9 cellular contexts compared by ENCODE assay signal in the genomic region with DNA sequence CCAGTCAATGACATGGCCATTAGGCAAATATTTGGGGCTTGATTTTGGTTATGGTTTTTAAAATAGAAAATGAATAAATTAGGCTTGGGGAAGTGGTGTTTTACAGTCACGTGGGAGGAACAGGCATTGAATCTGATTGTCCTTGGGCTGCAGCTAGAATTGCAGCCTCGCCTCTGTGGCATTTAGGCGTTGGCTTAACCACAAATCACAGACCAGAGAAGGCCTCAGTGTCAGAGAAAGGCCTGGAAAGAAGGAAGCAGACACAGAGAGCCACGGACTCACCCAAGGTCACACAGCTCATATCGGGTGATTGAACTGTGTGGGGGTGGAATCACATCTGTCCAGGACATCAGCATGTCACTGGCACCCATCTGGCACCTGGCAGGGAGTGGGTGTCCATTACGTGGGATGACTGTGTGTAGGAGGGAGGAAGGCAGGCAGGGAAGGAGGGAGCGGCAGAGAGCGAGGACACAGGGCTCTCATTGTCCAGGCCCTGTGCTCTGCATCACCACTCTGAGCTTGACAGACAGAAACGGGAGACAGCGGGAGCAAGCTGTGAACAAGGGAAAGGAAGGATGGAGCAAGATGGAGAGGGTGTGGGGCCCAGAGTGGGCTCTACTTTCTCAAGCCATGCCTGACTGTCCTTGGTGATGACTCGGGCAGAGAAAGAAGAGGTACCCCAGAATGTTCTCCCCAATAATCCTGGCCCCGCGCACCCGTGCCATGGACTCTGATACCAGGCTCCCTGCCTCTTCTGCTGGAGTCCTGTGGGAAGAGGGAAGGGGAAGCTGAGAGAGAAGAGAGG.
DNase-seq lines count a peak whose midpoint lies in the region; ATAC-seq, FAIRE-seq and TF ChIP-seq lines count a peak whose summit lies in the region.
"Had no signal": no experiment of that assay in that cellular context is flagged by ENCODE, and none has a peak within 500 bp of the region (broad histone marks: within the 10 kb centered on the region; RNA-seq: fewer than 3 reads in every experiment).

No MANE protein-coding gene starts in this region.

- H3K36me3 ChIP-seq in bronchial epithelial cell (ENCODE audit: control insufficient read depth, insufficient read depth, low read length), result no peaks in the 10 kb centered on the region

- peak overlapping the region; percentile 56 for H3K27ac Mint-ChIP-seq in memory B cell
- H3K27ac Mint-ChIP-seq in stimulated activated effector memory CD8-positive, alpha-beta T cell treated with anti-CD3 and anti-CD28 coated beads, Interleukin-12 subunit alpha, Interleukin-12 subunit beta, amount 100 ng/mL, for 72 hours, result no peak overlapping the region

- H3K4me3 ChIP-seq in bronchial epithelial cell (ENCODE audit: low read depth, low read length), result no peak overlapping the region

- no peaks in the 10 kb centered on the region for H3K27me3 ChIP-seq in bronchial epithelial cell (ENCODE audit: control insufficient read depth, insufficient read depth, low read length)

- peaks cover 13% of the 10 kb centered on the region for H3K27me3 Mint-ChIP-seq in memory B cell

- DNase-seq in AG20443 (ENCODE audit: low spot score) (peak; percentile 71), bronchial epithelial cell (ENCODE audit: low read depth) (peak; percentile 51), memory B cell (ENCODE audit: low spot score in 2 of 2) (peak in 1 of 2 donors; percentile 15), HK-2 (ENCODE audit: unreplicated experiment) (no peak)
- no peak for DNase-seq in stimulated activated effector memory CD8-positive, alpha-beta T cell treated with anti-CD3 and anti-CD28 coated beads, Interleukin-12 subunit alpha, Interleukin-12 subunit beta, amount 100 ng/mL, for 72 hours (ENCODE audit: low spot score in 2 of 2)

- TF ChIP-seq EP300 in Ishikawa (IDR thresholded peaks at IDR 0.05; ENCODE audit: borderline replicate concordance), result no peak

- no peaks in the 10 kb centered on the region for H3K36me3 Mint-ChIP-seq in memory B cell
- no peaks in the 10 kb centered on the region for H3K36me3 Mint-ChIP-seq in stimulated activated effector memory CD8-positive, alpha-beta T cell treated with anti-CD3 and anti-CD28 coated beads, Interleukin-12 subunit alpha, Interleukin-12 subunit beta, amount 100 ng/mL, for 72 hours

- no peaks in the 10 kb centered on the region for H3K9me3 Mint-ChIP-seq in memory B cell
- H3K9me3 Mint-ChIP-seq in stimulated activated effector memory CD8-positive, alpha-beta T cell treated with anti-CD3 and anti-CD28 coated beads, Interleukin-12 subunit alpha, Interleukin-12 subunit beta, amount 100 ng/mL, for 72 hours, result no peaks in the 10 kb centered on the region

- H3K4me1 Mint-ChIP-seq in memory B cell, result peaks cover 14% of the 10 kb centered on the region
- no peaks in the 10 kb centered on the region for H3K4me1 Mint-ChIP-seq in stimulated activated effector memory CD8-positive, alpha-beta T cell treated with anti-CD3 and anti-CD28 coated beads, Interleukin-12 subunit alpha, Interleukin-12 subunit beta, amount 100 ng/mL, for 72 hours

- no peak for TF ChIP-seq RAD21 in Ishikawa (IDR thresholded peaks at IDR 0.05; ENCODE audit: low read depth)

- H3K4me3 Mint-ChIP-seq in memory B cell, result peak overlapping the region; percentile 67
- H3K4me3 Mint-ChIP-seq in stimulated activated effector memory CD8-positive, alpha-beta T cell treated with anti-CD3 and anti-CD28 coated beads, Interleukin-12 subunit alpha, Interleukin-12 subunit beta, amount 100 ng/mL, for 72 hours, result no peak overlapping the region

- peak; percentile 93 for FAIRE-seq in bronchial epithelial cell (lab: Jason Lieb, UNC)
- FAIRE-seq: TTC549 had no signal

- TF ChIP-seq CTCF in bronchial epithelial cell (IDR thresholded peaks at IDR 0.05; ENCODE audit: insufficient read depth, low read length, severe bottlenecking), result no peak

- ATAC-seq in memory B cell (ENCODE audit: low read depth), result peak; percentile 72
- no peak for ATAC-seq in GM19452 (IDR thresholded peaks at IDR 0.05; ENCODE audit: unreplicated experiment)
- no peak for ATAC-seq in HG03280 (IDR thresholded peaks at IDR 0.05; ENCODE audit: unreplicated experiment)
- no peak for ATAC-seq in stimulated activated effector memory CD8-positive, alpha-beta T cell treated with anti-CD3 and anti-CD28 coated beads, Interleukin-12 subunit alpha, Interleukin-12 subunit beta, amount 100 ng/mL, for 72 hours

TF ChIP-seq in Ishikawa, 13 proteins besides CTCF, POLR2A, EP300 and RAD21:
- TF ChIP-seq USF1 (IDR thresholded peaks at IDR 0.05), result peak; percentile 76
- no peak for TF ChIP-seq EGR1 (IDR thresholded peaks at IDR 0.05)
- TF ChIP-seq MAX (IDR thresholded peaks at IDR 0.05), result peak; percentile 6; the same call in 1 of the 2 replicates
TF ChIP-seq in Ishikawa: peak in this region for 2.

Comparison
In these comparisons a context has a peak if more than half of its experiments do, and no peak if none do; other contexts are left out.
1. DNase-seq: peak in AG20443 (single experiment) and bronchial epithelial cell (single experiment); none in HK-2 (single experiment) and stimulated activated effector memory CD8-positive, alpha-beta T cell treated with anti-CD3 and anti-CD28 coated beads, Interleukin-12 subunit alpha, Interleukin-12 subunit beta, amount 100 ng/mL, for 72 hours (0 of 2).